8 cellular contexts compared by ENCODE assay signal in genomic region chr16:11636172-11636721, GRCh38. TPM values are rescaled to one million over a fixed set of nuclear protein-coding genes. Genes with fewer than 3 reads are reported as not detected.
A peak's percentile ranks its signal among the peaks of the same experiment; 100 is the strongest.
DNase-seq lines count a peak whose midpoint lies in the region; FAIRE-seq and TF ChIP-seq lines count a peak whose summit lies in the region.
"Had no signal": no experiment of that assay in that cellular context is flagged by ENCODE, and none has a peak within 500 bp of the region (broad histone marks: within the 10 kb centered on the region; RNA-seq: fewer than 3 reads in every experiment).

No MANE protein-coding gene starts in this region.

- POLR2A ChIA-PET in GM10248 (lab: Yijun Ruan, JAX): no interaction called here

- H3K9me3 ChIP-seq in HUES64 (ENCODE audit: insufficient read depth, low read depth, low read length) (no peaks in the 10 kb centered on the region), iPS DF 6.9 (ENCODE audit: control insufficient read depth, insufficient read depth, low read length) (no peaks in the 10 kb centered on the region), small intestine (ENCODE audit: control insufficient read depth, low read depth) (no peaks in the 10 kb centered on the region)

- H3K4me1 ChIP-seq in HUES64 (ENCODE audit: insufficient read depth, low read length) (peaks cover 22% of the 10 kb centered on the region), iPS DF 6.9 (ENCODE audit: control insufficient read depth, insufficient read depth, low read length) (peaks cover 5% of the 10 kb centered on the region; the same call in 1 of the 2 replicates), small intestine (ENCODE audit: control insufficient read depth in 2 of 2, insufficient read depth in 1 of 2, low read depth in 1 of 2, low read length in 1 of 2) (peaks cover 0 to 3% of the 10 kb centered on the region in 2 donors)

- peak overlapping the region; percentile 76; the same call in 1 of the 2 replicates for H3K27ac ChIP-seq in HUES64 (ENCODE audit: low read depth, low read length)
- H3K27ac ChIP-seq in iPS DF 6.9 (ENCODE audit: low read length): no peak overlapping the region
- H3K27ac ChIP-seq in small intestine (ENCODE audit: low read depth in 1 of 2, low read length in 1 of 2): peak overlapping the region; percentile 53 to 99

- H3K4me3 ChIP-seq in HUES64 (ENCODE audit: low read length) (peak overlapping the region; percentile 32), iPS DF 6.9 (ENCODE audit: low read length) (no peak overlapping the region), small intestine (ENCODE audit: low read depth in 1 of 2, low read length in 2 of 2) (peak overlapping the region in 1 of 2 donors; percentile 34)

- no peaks in the 10 kb centered on the region for H3K27me3 ChIP-seq in HUES64 (ENCODE audit: insufficient read depth, low read length)
- H3K27me3 ChIP-seq in iPS DF 6.9 (ENCODE audit: control insufficient read depth, insufficient read depth, low read length): no peaks in the 10 kb centered on the region
- H3K27me3 ChIP-seq in small intestine (ENCODE audit: control insufficient read depth in 2 of 2, insufficient read depth in 2 of 2, low read length in 2 of 2): no peaks in the 10 kb centered on the region

- CTCF ChIA-PET in GM10248 (lab: Yijun Ruan, JAX): interaction anchor here (0.8 to 2.6 kb wide), 4 partner anchors 49 to 230 kb away, joined by 3 to 9 read pairs (median 4); partner anchors contain the start of gene LITAF

- H3K36me3 ChIP-seq in HUES64 (ENCODE audit: insufficient read depth, low read length) (no peaks in the 10 kb centered on the region), iPS DF 6.9 (ENCODE audit: control insufficient read depth, insufficient read depth, low read length) (no peaks in the 10 kb centered on the region), small intestine (ENCODE audit: control insufficient read depth in 2 of 2, insufficient read depth in 2 of 2, low read length in 2 of 2) (no peaks in the 10 kb centered on the region)

- DNase-seq in NCI-H748 (lab: John Stamatoyannopoulos, UW; ENCODE audit: unreplicated experiment): peak; percentile 98
- peak; percentile 96 for DNase-seq in iPS DF 6.9 (ENCODE audit: low read depth, low spot score)
- DNase-seq in small intestine: peak; percentile 97
- DNase-seq in GM10248 (ENCODE audit: extremely low spot score): no peak
- no peak for DNase-seq in GDM1 (lab: John Stamatoyannopoulos, UW)
- no peak for DNase-seq in AG08395 (ENCODE audit: low spot score)
- DNase-seq: foreskin melanocyte had no signal

- 41% methylated on average over 14 of the region's 14 CpGs for WGBS in HUES64
- no CpG with 5 or more reads among the region's 14 CpGs for WGBS in iPS DF 6.9 (ENCODE audit: insufficient coverage, insufficient read length)
- 10 to 44% (median 26%) methylated on average over 14 of the region's 14 CpGs for WGBS in small intestine, 3 donors

- no peak for TF ChIP-seq CTCF in GM10248 (IDR thresholded peaks at IDR 0.05; ENCODE audit: control extremely low read depth, extremely low read depth, low read depth, missing control alignments)

- peak overlapping the region; percentile 11; the same call in 1 of the 2 replicates for H3K9ac ChIP-seq in HUES64 (ENCODE audit: low read depth, low read length)

- no peak for FAIRE-seq in small intestine (lab: Jason Lieb, UNC)

RNA-seq across cellular contexts. Expression of gene SNN, which starts 32.0 kb away (rescaled TPM):
- polyA plus RNA-seq in HUES64 (2013, experiment 1 of 2): 48.0 TPM
- polyA plus RNA-seq in HUES64 (2013, experiment 2 of 2): 58.7 TPM
- 10 to 100 TPM in 1 of 3 donors, 1 to 10 TPM in 2; 9.6 to 15.7 (median 9.7) TPM for polyA plus RNA-seq in small intestine

RNA-seq across cellular contexts. Expression of gene LITAF, which starts 49.5 kb away (rescaled TPM):
- 147 TPM for polyA plus RNA-seq in HUES64 (2013, experiment 1 of 2)
- 152 TPM for polyA plus RNA-seq in HUES64 (2013, experiment 2 of 2)
- 100 to 1,000 TPM in 1 of 3 donors, 10 to 100 TPM in 2; 44.7 to 112 (median 47.8) TPM for polyA plus RNA-seq in small intestine

Comparison
In these comparisons a context has a peak if more than half of its experiments do, and no peak if none do; other contexts are left out.
1. DNase-seq: peak in NCI-H748 (single experiment), iPS DF 6.9 (single experiment) and small intestine (single experiment); none in GM10248 (single experiment), GDM1 (single experiment) and AG08395 (single experiment).